ENCODE assay signal across 1 cellular context in genomic region chr3:24518990-24519367, GRCh38.
TF ChIP-seq lines count a peak whose summit lies in the region.

No MANE protein-coding gene starts in this region.

TF ChIP-seq in liver, 16 proteins besides CTCF, POLR2A, EP300 and RAD21 (continued from another document):
- TF ChIP-seq ZBTB33 (IDR thresholded peaks at IDR 0.05) (no peak), FOXA2 (IDR thresholded peaks at IDR 0.05) (no peak)
